22 cellular contexts compared by ENCODE assay signal in genomic region chr11:3981084-3981633, GRCh38.
DNase-seq lines count a peak whose midpoint lies in the region; ATAC-seq, FAIRE-seq and TF ChIP-seq lines count a peak whose summit lies in the region.
"Had no signal": no experiment of that assay in that cellular context is flagged by ENCODE, and none has a peak within 500 bp of the region (broad histone marks: within the 10 kb centered on the region; RNA-seq: fewer than 3 reads in every experiment).

No MANE protein-coding gene starts in this region.

- peaks cover 2% of the 10 kb centered on the region for H3K36me3 Mint-ChIP-seq in stimulated activated naive CD8-positive, alpha-beta T cell treated with anti-CD3 and anti-CD28 coated beads, Interleukin-15, Interleukin-2, amounts not matched to agents 100 ng/mL and 50 ng/mL, for 24 hours (ENCODE audit: low read depth)

- H3K9ac ChIP-seq in HepG2 (ENCODE audit: insufficient read depth, low read depth, low read length): no peak overlapping the region
- H3K9ac ChIP-seq: GM23248, KMS-11 had no signal

- H3K36me3 ChIP-seq in WERI-Rb-1 (no peaks in the 10 kb centered on the region), HepG2 (replicated peaks in 1 of 2; ENCODE audit: control insufficient read depth in 1 of 2, insufficient read depth in 2 of 2, low read length in 2 of 2) (no peaks in the 10 kb centered on the region; a peak in 2 of 5 replicates), A673 (ENCODE audit: insufficient read depth, low read length, poor library complexity, severe bottlenecking) (no peaks in the 10 kb centered on the region)

- no peak overlapping the region for H2AFZ ChIP-seq in HepG2 (ENCODE audit: low read length)
- H2AFZ ChIP-seq: GM23248 had no signal

- H3K27me3 Mint-ChIP-seq in stimulated activated naive CD8-positive, alpha-beta T cell treated with anti-CD3 and anti-CD28 coated beads, Interleukin-15, Interleukin-2, amounts not matched to agents 100 ng/mL and 50 ng/mL, for 24 hours: no peaks in the 10 kb centered on the region
- no peaks in the 10 kb centered on the region for H3K27me3 Mint-ChIP-seq in stimulated activated naive CD8-positive, alpha-beta T cell treated with anti-CD3 and anti-CD28 coated beads, Interleukin-15, amount 100 ng/mL, for 72 hours

- peaks cover 67% of the 10 kb centered on the region for H3K4me1 Mint-ChIP-seq in stimulated activated naive CD8-positive, alpha-beta T cell treated with anti-CD3 and anti-CD28 coated beads, Interleukin-15, Interleukin-2, amounts not matched to agents 100 ng/mL and 50 ng/mL, for 24 hours (ENCODE audit: low read depth)
- H3K4me1 Mint-ChIP-seq in stimulated activated naive CD8-positive, alpha-beta T cell treated with anti-CD3 and anti-CD28 coated beads, Interleukin-15, amount 100 ng/mL, for 72 hours: peaks cover 77% of the 10 kb centered on the region

- no peak for TF ChIP-seq RAD21 in HepG2 (CRISPR knock-in tag; IDR thresholded peaks at IDR 0.05)

- no peak for ATAC-seq in stimulated activated naive CD8-positive, alpha-beta T cell treated with anti-CD3 and anti-CD28 coated beads, Interleukin-15, amount 100 ng/mL, for 72 hours
- no peak for ATAC-seq in HepG2
- ATAC-seq in HG02642 (IDR thresholded peaks at IDR 0.05; ENCODE audit: poor library complexity, unreplicated experiment): no peak
- ATAC-seq: HCT116, Panc1 had no signal

- no peak overlapping the region for H3K4me3 Mint-ChIP-seq in stimulated activated naive CD8-positive, alpha-beta T cell treated with anti-CD3 and anti-CD28 coated beads, Interleukin-15, Interleukin-2, amounts not matched to agents 100 ng/mL and 50 ng/mL, for 24 hours
- no peak overlapping the region for H3K4me3 Mint-ChIP-seq in stimulated activated naive CD8-positive, alpha-beta T cell treated with anti-CD3 and anti-CD28 coated beads, Interleukin-15, amount 100 ng/mL, for 72 hours

- TF ChIP-seq CTCF in WERI-Rb-1 (IDR thresholded peaks at IDR 0.05; ENCODE audit: low read depth, low read length) (no peak), HepG2 (CRISPR knock-in tag; IDR thresholded peaks at IDR 0.05) (no peak), A673 (conservative IDR thresholded peaks at IDR 0.05; ENCODE audit: low read depth, low read length) (no peak)

- BruUV-seq in HepG2 (replicated peaks; lab: Mats Ljungman, UMichigan) (no TSS peak), A673 (replicated peaks; lab: Mats Ljungman, UMichigan) (no TSS peak)

- intact Hi-C loops in HepG2 (cut with micrococcal nuclease; ENCODE audit: unreplicated experiment): no loop called here
- intact Hi-C loops in A673 (cut with micrococcal nuclease; ENCODE audit: unreplicated experiment): no loop called here

- H3K4me1 ChIP-seq in HepG2 (ENCODE audit: insufficient read depth, low read length) (0 out of 2 replicates have a peak, but pooled peaks cover under 1% of the 10 kb centered on the region), A673 (ENCODE audit: insufficient read depth, low read length, poor library complexity, severe bottlenecking) (no peaks in the 10 kb centered on the region)

- H3K4me2 ChIP-seq in HepG2 (ENCODE audit: low read depth, low read length): no peak overlapping the region
- H3K4me2 ChIP-seq: KMS-11 had no signal

- CTCF ChIA-PET in HepG2 (lab: Yijun Ruan, JAX; ENCODE audit: low intra/inter-chr PET ratio, low total read pairs): no interaction called here
- CTCF ChIA-PET in A673 (lab: Charles Lee): no interaction called here

- POLR2A ChIA-PET in HepG2 (lab: Yijun Ruan, JAX): no interaction called here
- POLR2A ChIA-PET in A673 (lab: Charles Lee; ENCODE audit: low non-redundant PET): no interaction called here

- in situ Hi-C loops in HepG2 (cut with HindIII; ENCODE audit: extremely low pct_ligation_motif_present, low pct_unique_long_range_greater_than_20kb): no loop called here

- FAIRE-seq in HepG2 (lab: Jason Lieb, UNC): no peak
- FAIRE-seq: G401.6 had no signal

- H3K9me3 Mint-ChIP-seq in stimulated activated naive CD8-positive, alpha-beta T cell treated with anti-CD3 and anti-CD28 coated beads, Interleukin-15, Interleukin-2, amounts not matched to agents 100 ng/mL and 50 ng/mL, for 24 hours: no peaks in the 10 kb centered on the region
- H3K9me3 Mint-ChIP-seq in stimulated activated naive CD8-positive, alpha-beta T cell treated with anti-CD3 and anti-CD28 coated beads, Interleukin-15, amount 100 ng/mL, for 72 hours: no peaks in the 10 kb centered on the region

- no peak for TF ChIP-seq POLR2A in HepG2 (IDR thresholded peaks at IDR 0.05; ENCODE audit: insufficient read depth in 1 of 2, low read depth in 2 of 2, low read length in 2 of 2)

- H3K9me3 ChIP-seq in WERI-Rb-1 (ENCODE audit: severe bottlenecking): no peaks in the 10 kb centered on the region
- no peaks in the 10 kb centered on the region for H3K9me3 ChIP-seq in HepG2 (ENCODE audit: low read length)
- H3K9me3 ChIP-seq in A673 (ENCODE audit: low read depth, low read length, poor library complexity, severe bottlenecking): no peaks in the 10 kb centered on the region

- no peaks in the 10 kb centered on the region for H4K20me1 ChIP-seq in HepG2 (ENCODE audit: insufficient read depth, low read length)

- H3K27me3 ChIP-seq in WERI-Rb-1 (ENCODE audit: insufficient read depth, low read depth, severe bottlenecking) (no peaks in the 10 kb centered on the region), HepG2 (ENCODE audit: control insufficient read depth in 1 of 2, insufficient read depth in 2 of 2, low read length in 2 of 2) (no peaks in the 10 kb centered on the region), A673 (replicated peaks; ENCODE audit: insufficient read depth, low read depth, low read length, poor library complexity) (no peaks in the 10 kb centered on the region)

- no peak for DNase-seq in stimulated activated naive CD8-positive, alpha-beta T cell treated with anti-CD3 and anti-CD28 coated beads, Interleukin-15, amount 100 ng/mL, for 72 hours
- DNase-seq in WERI-Rb-1 (peak; percentile 23), HepG2 (ENCODE audit: low spot score) (no peak), NCI-H2029 (lab: John Stamatoyannopoulos, UW) (no peak), NCI-H1694 treated with DMSO at 0.1 percent for 48 hours (lab: John Stamatoyannopoulos, UW) (no peak), A673 (ENCODE audit: low spot score) (no peak)
- DNase-seq: ACHN, C1 segment of cervical spinal cord, DND-41, GM23248, NCI-H1048, NCI-H1436 treated with DMSO at 0.1 percent for 48 hours, NCI-H2081, NCI-H2171 treated with DMSO at 0.1 percent for 48 hours, NCI-H446, NCI-H526 treated with DMSO at 0.1 percent for 48 hours had no signal

- no peaks in the 10 kb centered on the region for H3K79me2 ChIP-seq in HepG2 (ENCODE audit: insufficient read depth, low read length)

- H3K27ac ChIP-seq in WERI-Rb-1 (no peak overlapping the region), HepG2 (ENCODE audit: extremely low read length, insufficient read depth, low read length) (no peak overlapping the region), A673 (ENCODE audit: low read depth, low read length, poor library complexity, severe bottlenecking) (no peak overlapping the region)
- H3K27ac ChIP-seq: GM23248, KMS-11 had no signal

- H3K4me3 ChIP-seq in WERI-Rb-1 (ENCODE audit: low read depth, low read length): no peak overlapping the region
- H3K4me3 ChIP-seq in HepG2 (replicated peaks in 1 of 3; ENCODE audit: insufficient read depth in 1 of 3, low read depth in 2 of 3, low read length in 3 of 3): no peak overlapping the region
- H3K4me3 ChIP-seq in A673 (ENCODE audit: low read depth, low read length, poor library complexity, severe bottlenecking): no peak overlapping the region
- H3K4me3 ChIP-seq: GM23248 had no signal

- 96% methylated on average over 9 of the region's 9 CpGs for WGBS in HepG2 (ENCODE audit: low lambda C conversion rate)

- H3K27ac Mint-ChIP-seq in stimulated activated naive CD8-positive, alpha-beta T cell treated with anti-CD3 and anti-CD28 coated beads, Interleukin-15, Interleukin-2, amounts not matched to agents 100 ng/mL and 50 ng/mL, for 24 hours: peak overlapping the region; percentile 20
- no peak overlapping the region for H3K27ac Mint-ChIP-seq in stimulated activated naive CD8-positive, alpha-beta T cell treated with anti-CD3 and anti-CD28 coated beads, Interleukin-15, amount 100 ng/mL, for 72 hours

- no peak for TF ChIP-seq EP300 in HepG2 (IDR thresholded peaks at IDR 0.05; ENCODE audit: low read depth in 2 of 2, low read length in 2 of 2)
- no peak for TF ChIP-seq EP300 in HepG2 (CRISPR knock-in tag; IDR thresholded peaks at IDR 0.05; ENCODE audit: borderline replicate concordance)

TF ChIP-seq in HepG2, 621 proteins besides CTCF, POLR2A, EP300 and RAD21:
- TF ChIP-seq XBP1 (CRISPR knock-in tag; IDR thresholded peaks at IDR 0.05) (no peak), SP140L (CRISPR knock-in tag; IDR thresholded peaks at IDR 0.05; ENCODE audit: borderline replicate concordance) (no peak), SOX6 (IDR thresholded peaks at IDR 0.05) (no peak), SOX6 (CRISPR knock-in tag; IDR thresholded peaks at IDR 0.05) (no peak), MAFK (conservative IDR thresholded peaks at IDR 0.05 in 1 of 2, IDR thresholded peaks at IDR 0.05 in 1 of 2; ENCODE audit: low read length in 2 of 2) (peak; percentile 89 to 92), HNF4A (CRISPR knock-in tag; IDR thresholded peaks at IDR 0.05) (no peak), SRY (CRISPR knock-in tag; IDR thresholded peaks at IDR 0.05) (no peak), MAFF (IDR thresholded peaks at IDR 0.05; ENCODE audit: low read depth, low read length) (peak; percentile 85), ZNF703 (CRISPR knock-in tag; IDR thresholded peaks at IDR 0.05; ENCODE audit: borderline replicate concordance) (no peak)
TF ChIP-seq in HepG2: peak in this region for 2.
